In the genomic region with DNA sequence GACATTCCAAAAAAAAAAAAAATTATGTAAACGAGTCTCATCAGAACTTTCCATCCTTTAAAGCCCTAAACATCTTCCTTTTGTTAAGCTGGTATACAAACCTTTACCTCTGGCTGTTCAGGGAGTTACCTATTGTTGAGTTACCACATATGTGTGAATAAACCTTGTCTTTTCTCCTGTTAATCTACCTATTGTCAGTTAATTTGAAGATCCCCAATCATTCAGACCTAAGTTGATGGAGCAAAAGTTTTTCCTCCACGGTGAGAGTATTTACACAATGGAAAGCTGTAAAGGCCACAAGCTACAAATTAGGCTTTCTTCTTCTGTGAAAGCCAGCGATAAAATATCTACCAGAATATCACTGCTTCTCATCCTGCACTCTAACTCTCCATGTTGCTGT, we compare ENCODE assay signal across 16 cellular contexts.
"Had no signal": no experiment of that assay in that cellular context is flagged by ENCODE, and none has a peak within 500 bp of the region (broad histone marks: within the 10 kb centered on the region; RNA-seq: fewer than 3 reads in every experiment).

No MANE protein-coding gene starts in this region.

- H3K4me3 ChIP-seq: esophagus muscularis mucosa, gastrocnemius medialis, upper lobe of left lung, uterus had no signal

- H3K4me3 Mint-ChIP-seq: dendritic cell treated with granulocyte-macrophage colony-stimulating factor and Interleukin-4, amounts not matched to agents 40 ng/mL and 50 ng/mL, for 4 days; effector memory CD8-positive, alpha-beta T cell; naive thymus-derived CD4-positive, alpha-beta T cell; nephron progenitor cell had no signal

- H3K27me3 Mint-ChIP-seq: dendritic cell treated with granulocyte-macrophage colony-stimulating factor and Interleukin-4, amounts not matched to agents 40 ng/mL and 50 ng/mL, for 4 days; effector memory CD8-positive, alpha-beta T cell had no signal

- ATAC-seq: effector memory CD8-positive, alpha-beta T cell; gastrocnemius medialis; naive thymus-derived CD4-positive, alpha-beta T cell had no signal

- H3K27ac Mint-ChIP-seq: dendritic cell treated with granulocyte-macrophage colony-stimulating factor and Interleukin-4, amounts not matched to agents 40 ng/mL and 50 ng/mL, for 4 days; effector memory CD8-positive, alpha-beta T cell; naive thymus-derived CD4-positive, alpha-beta T cell; nephron progenitor cell had no signal

- DNase-seq: effector memory CD8-positive, alpha-beta T cell; gastrocnemius medialis; glutamatergic neuron; kidney glomerular epithelial cell; mesendoderm; naive thymus-derived CD4-positive, alpha-beta T cell; nephron progenitor cell; small intestine; stimulated activated CD4-positive, alpha-beta T cell treated with anti-CD3 and anti-CD28 coated beads, Interleukin-2, amount 100 ng/mL, for 48 hours; stimulated activated naive CD4-positive, alpha-beta T cell treated with Interleukin-2 at 50 U/mL for 16 hours; upper lobe of left lung; uterus had no signal

- H3K9me3 Mint-ChIP-seq: dendritic cell treated with granulocyte-macrophage colony-stimulating factor and Interleukin-4, amounts not matched to agents 40 ng/mL and 50 ng/mL, for 4 days; effector memory CD8-positive, alpha-beta T cell had no signal

- H3K9me3 ChIP-seq: esophagus muscularis mucosa, gastrocnemius medialis, neutrophil, upper lobe of left lung, uterus had no signal

- H3K27me3 ChIP-seq: esophagus muscularis mucosa, gastrocnemius medialis, neutrophil, upper lobe of left lung, uterus had no signal

- H3K27ac ChIP-seq: epithelial cell of prostate, esophagus muscularis mucosa, gastrocnemius medialis, neutrophil, upper lobe of left lung, uterus had no signal

- H3K36me3 ChIP-seq: esophagus muscularis mucosa, gastrocnemius medialis, upper lobe of left lung, uterus had no signal

- H3K4me1 ChIP-seq: esophagus muscularis mucosa, gastrocnemius medialis, upper lobe of left lung, uterus had no signal
